ENCODE assay signal across 2 cellular contexts in genomic region chr20:18653736-18654447, GRCh38.
TF ChIP-seq lines count a peak whose summit lies in the region.

No MANE protein-coding gene starts in this region.

TF ChIP-seq in HepG2, 621 proteins besides CTCF, POLR2A, EP300 and RAD21 (continued from another document):
- TF ChIP-seq, protein P1, sequence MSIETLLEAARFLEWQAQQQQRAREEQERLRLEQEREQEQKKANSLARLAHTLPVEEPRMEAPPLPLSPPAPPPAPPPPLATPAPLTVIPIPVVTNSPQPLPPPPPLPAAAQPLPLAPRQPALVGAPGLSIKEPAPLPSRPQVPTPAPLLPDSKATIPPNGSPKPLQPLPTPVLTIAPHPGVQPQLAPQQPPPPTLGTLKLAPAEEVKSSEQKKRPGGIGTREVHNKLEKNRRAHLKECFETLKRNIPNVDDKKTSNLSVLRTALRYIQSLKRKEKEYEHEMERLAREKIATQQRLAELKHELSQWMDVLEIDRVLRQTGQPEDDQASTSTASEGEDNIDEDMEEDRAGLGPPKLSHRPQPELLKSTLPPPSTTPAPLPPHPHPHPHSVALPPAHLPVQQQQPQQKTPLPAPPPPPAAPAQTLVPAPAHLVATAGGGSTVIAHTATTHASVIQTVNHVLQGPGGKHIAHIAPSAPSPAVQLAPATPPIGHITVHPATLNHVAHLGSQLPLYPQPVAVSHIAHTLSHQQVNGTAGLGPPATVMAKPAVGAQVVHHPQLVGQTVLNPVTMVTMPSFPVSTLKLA (IDR thresholded peaks at IDR 0.05) = peak; percentile 52; the same call in 1 of the 2 replicates
- TF ChIP-seq ZNF543 (CRISPR knock-in tag; IDR thresholded peaks at IDR 0.05) (0 out of 2 replicates have a peak, but pooled peaks have one; percentile 26), ZNF430 (CRISPR knock-in tag; IDR thresholded peaks at IDR 0.05) (peak; percentile 56; the same call in 1 of the 2 replicates), JUN (CRISPR knock-in tag; IDR thresholded peaks at IDR 0.05) (no peak), MTF1 (CRISPR knock-in tag; IDR thresholded peaks at IDR 0.05) (peak; percentile 34; the same call in 1 of the 2 replicates)
TF ChIP-seq in HepG2: peak in this region for 4.

TF ChIP-seq in K562, 482 proteins besides CTCF, POLR2A, EP300 and RAD21 (continued from another document):
- TF ChIP-seq, protein P2, sequence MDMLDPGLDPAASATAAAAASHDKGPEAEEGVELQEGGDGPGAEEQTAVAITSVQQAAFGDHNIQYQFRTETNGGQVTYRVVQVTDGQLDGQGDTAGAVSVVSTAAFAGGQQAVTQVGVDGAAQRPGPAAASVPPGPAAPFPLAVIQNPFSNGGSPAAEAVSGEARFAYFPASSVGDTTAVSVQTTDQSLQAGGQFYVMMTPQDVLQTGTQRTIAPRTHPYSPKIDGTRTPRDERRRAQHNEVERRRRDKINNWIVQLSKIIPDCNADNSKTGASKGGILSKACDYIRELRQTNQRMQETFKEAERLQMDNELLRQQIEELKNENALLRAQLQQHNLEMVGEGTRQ (CRISPR knock-in tag; IDR thresholded peaks at IDR 0.05) = 0 out of 2 replicates have a peak, but pooled peaks have one; percentile 12
- TF ChIP-seq ZNF12 (CRISPR knock-in tag; IDR thresholded peaks at IDR 0.05) (no peak), BRCA1 (IDR thresholded peaks at IDR 0.05) (no peak), BRCA1 (CRISPR knock-in tag; IDR thresholded peaks at IDR 0.05) (no peak), ZNF143 (CRISPR knock-in tag; IDR thresholded peaks at IDR 0.05) (no peak), MCM2 (IDR thresholded peaks at IDR 0.05; ENCODE audit: low read depth) (no peak), EZH2 (IDR thresholded peaks at IDR 0.05; ENCODE audit: borderline replicate concordance, low read depth, low read length) (no peak), MEIS2 (IDR thresholded peaks at IDR 0.05; ENCODE audit: partially characterized antibody) (no peak), MGA (IDR thresholded peaks at IDR 0.05) (no peak), ZNF121 (CRISPR knock-in tag; conservative IDR thresholded peaks at IDR 0.05) (no peak)
- TF ChIP-seq, protein P3, sequence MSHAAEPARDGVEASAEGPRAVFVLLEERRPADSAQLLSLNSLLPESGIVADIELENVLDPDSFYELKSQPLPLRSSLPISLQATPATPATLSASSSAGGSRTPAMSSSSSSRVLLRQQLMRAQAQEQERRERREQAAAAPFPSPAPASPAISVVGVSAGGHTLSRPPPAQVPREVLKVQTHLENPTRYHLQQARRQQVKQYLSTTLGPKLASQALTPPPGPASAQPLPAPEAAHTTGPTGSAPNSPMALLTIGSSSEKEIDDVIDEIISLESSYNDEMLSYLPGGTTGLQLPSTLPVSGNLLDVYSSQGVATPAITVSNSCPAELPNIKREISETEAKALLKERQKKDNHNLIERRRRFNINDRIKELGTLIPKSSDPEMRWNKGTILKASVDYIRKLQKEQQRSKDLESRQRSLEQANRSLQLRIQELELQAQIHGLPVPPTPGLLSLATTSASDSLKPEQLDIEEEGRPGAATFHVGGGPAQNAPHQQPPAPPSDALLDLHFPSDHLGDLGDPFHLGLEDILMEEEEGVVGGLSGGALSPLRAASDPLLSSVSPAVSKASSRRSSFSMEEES (CRISPR knock-in tag; IDR thresholded peaks at IDR 0.05) = peak; percentile 56
TF ChIP-seq in K562: peak in this region for 2.
